22 cellular contexts compared by ENCODE assay signal in the genomic region with DNA sequence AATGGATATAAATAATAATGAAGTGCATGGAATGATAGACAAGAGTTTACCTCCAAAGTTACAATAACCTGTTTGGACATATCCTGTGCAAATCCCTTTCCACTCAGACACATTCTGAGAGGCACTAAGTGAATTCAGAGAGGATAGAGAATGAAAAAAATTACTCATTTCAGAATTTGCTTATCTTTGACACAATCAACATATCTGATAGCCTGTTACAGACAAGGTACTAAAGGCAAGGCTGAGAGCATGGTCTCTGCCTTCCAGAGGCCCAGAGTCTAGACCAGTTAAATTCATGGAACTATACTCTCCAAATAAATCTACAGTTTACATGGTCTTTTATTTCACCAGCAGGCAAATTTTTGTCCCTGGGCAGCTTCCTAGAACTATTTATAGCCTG.
DNase-seq lines count a peak whose midpoint lies in the region; ATAC-seq, FAIRE-seq and TF ChIP-seq lines count a peak whose summit lies in the region.
"Had no signal": no experiment of that assay in that cellular context is flagged by ENCODE, and none has a peak within 500 bp of the region (broad histone marks: within the 10 kb centered on the region; RNA-seq: fewer than 3 reads in every experiment).

No MANE protein-coding gene starts in this region.

- no peak overlapping the region for H3K4me3 ChIP-seq in Peyer's patch
- H3K4me3 ChIP-seq: BLaER1 treated with 17β-estradiol and CSF1 and Interleukin-3, amounts not matched to agents 10 nM and 100 nM; MG63 had no signal

- H3K9me3 ChIP-seq in Peyer's patch, result no peaks in the 10 kb centered on the region
- H3K9me3 ChIP-seq: BLaER1 treated with 17β-estradiol and CSF1 and Interleukin-3, amounts not matched to agents 10 nM and 100 nM; MG63 had no signal

- DNase-seq in activated naive CD4-positive, alpha-beta T cell treated with anti-CD3 and anti-CD28 coated beads, Interleukin-2, amount 50 U/mL, for 72 hours (ENCODE audit: low spot score in 2 of 2), result no peak
- DNase-seq in activated naive CD4-positive, alpha-beta T cell treated with anti-CD3 and anti-CD28 coated beads, Interleukin-2, amount 50 U/mL, for 16 hours, result no peak
- DNase-seq in Peyer's patch (no peak), LoVo (ENCODE audit: low spot score) (no peak)
- no peak for DNase-seq in activated effector memory CD4-positive, alpha-beta T cell treated with Interleukin-2 at 50 U/mL for 16 hours
- DNase-seq: CD8-positive, alpha-beta T cell; GOT3; HCEC 1CT; Kasumi-1; MG63; NCI-H1417; NCI-H1694 treated with DMSO at 0.1 percent for 48 hours; NCI-H2081 treated with DMSO at 0.1 percent for 48 hours; NCI-H446; NCI-H526; OCI-M1; Right ventricle myocardium superior had no signal

- H3K27me3 ChIP-seq in Peyer's patch, result no peaks in the 10 kb centered on the region
- H3K27me3 ChIP-seq: BLaER1 treated with 17β-estradiol and CSF1 and Interleukin-3, amounts not matched to agents 10 nM and 100 nM; MG63 had no signal

- H3K9me3 Mint-ChIP-seq in activated naive CD4-positive, alpha-beta T cell treated with anti-CD3 and anti-CD28 coated beads, Interleukin-2, amount 50 U/mL, for 72 hours, result no peaks in the 10 kb centered on the region
- H3K9me3 Mint-ChIP-seq: CD8-positive, alpha-beta T cell had no signal

- TF ChIP-seq POLR2A in Peyer's patch (IDR thresholded peaks at IDR 0.05), result no peak

- H3K4me1 ChIP-seq in Peyer's patch, result no peaks in the 10 kb centered on the region

- FAIRE-seq in islet of Langerhans (lab: Jason Lieb, UNC), result peak; percentile 41
- FAIRE-seq: G401.6, GM12892 had no signal

- TF ChIP-seq CTCF in VCaP (conservative IDR thresholded peaks at IDR 0.05) (no peak), Peyer's patch (IDR thresholded peaks at IDR 0.05) (no peak)

- H3K27ac Mint-ChIP-seq in activated naive CD4-positive, alpha-beta T cell treated with anti-CD3 and anti-CD28 coated beads, Interleukin-2, amount 50 U/mL, for 72 hours, result no peak overlapping the region
- H3K27ac Mint-ChIP-seq: CD8-positive, alpha-beta T cell had no signal

- peak; percentile 43 to 85 for ATAC-seq in activated naive CD4-positive, alpha-beta T cell treated with anti-CD3 and anti-CD28 coated beads, Interleukin-2, amount 50 U/mL, for 72 hours
- ATAC-seq: CD8-positive, alpha-beta T cell had no signal

- H3K27ac ChIP-seq in VCaP (peak overlapping the region; percentile 90), Peyer's patch (no peak overlapping the region)
- H3K27ac ChIP-seq: BLaER1 treated with 17β-estradiol and CSF1 and Interleukin-3, amounts not matched to agents 10 nM and 100 nM had no signal

- no peaks in the 10 kb centered on the region for H3K36me3 ChIP-seq in Peyer's patch
- H3K36me3 ChIP-seq: BLaER1 treated with 17β-estradiol and CSF1 and Interleukin-3, amounts not matched to agents 10 nM and 100 nM; MG63 had no signal

- peaks cover 0 to 5% of the 10 kb centered on the region in 2 donors for H3K36me3 Mint-ChIP-seq in activated naive CD4-positive, alpha-beta T cell treated with anti-CD3 and anti-CD28 coated beads, Interleukin-2, amount 50 U/mL, for 72 hours
- H3K36me3 Mint-ChIP-seq: CD8-positive, alpha-beta T cell had no signal
